In genomic region chr19:6460099-6460884, GRCh38 we compare ENCODE assay signal across 8 cellular contexts. TPM values are rescaled to one million over a fixed set of nuclear protein-coding genes. Genes with fewer than 3 reads are reported as not detected.
DNase-seq lines count a peak whose midpoint lies in the region; ATAC-seq, FAIRE-seq and TF ChIP-seq lines count a peak whose summit lies in the region.

No MANE protein-coding gene starts in this region.

- intact Hi-C loops in left ventricle myocardium superior (cut with micrococcal nuclease), result no loop called here
- intact Hi-C loops in prostate gland (cut with DNase I), result no loop called here

- peak; percentile 96 for DNase-seq in NCI-H1436 (lab: John Stamatoyannopoulos, UW)
- DNase-seq in T follicular helper cell (ENCODE audit: low read depth), result peak; percentile 95
- peak; percentile 93 for DNase-seq in amniotic stem cell (lab: John Stamatoyannopoulos, UW)
- peak; percentile 98 for DNase-seq in left ventricle myocardium superior
- DNase-seq in prostate gland (ENCODE audit: low spot score), result peak; percentile 97
- DNase-seq in urothelium cell line (ENCODE audit: low spot score), result peak; percentile 94

- TF ChIP-seq POLR2A in prostate gland (IDR thresholded peaks at IDR 0.05), result peak; percentile 38

- under 1% methylated on average over 57 of the region's 57 CpGs for WGBS in prostate gland

- ATAC-seq in HG02798 (IDR thresholded peaks at IDR 0.05; ENCODE audit: poor library complexity, unreplicated experiment), result peak; percentile 83
- peak; percentile 94 for ATAC-seq in left ventricle myocardium superior

- H3K4me3 ChIP-seq in GM12875 (ENCODE audit: low read depth, low read length) (peak overlapping the region; percentile 92), prostate gland (peak overlapping the region; percentile 74 to 79)

- H3K9me3 ChIP-seq in prostate gland, result no peaks in the 10 kb centered on the region

- peak overlapping the region; percentile 79 to 90 for H3K27ac ChIP-seq in prostate gland

- no peak for FAIRE-seq in urothelium cell line (lab: Jason Lieb, UNC)

- no peaks in the 10 kb centered on the region for H3K27me3 ChIP-seq in prostate gland (replicated peaks; ENCODE audit: insufficient read depth)

- no peaks in the 10 kb centered on the region for H3K36me3 ChIP-seq in prostate gland

- no peaks in the 10 kb centered on the region for H3K4me1 ChIP-seq in prostate gland (replicated peaks)

- TF ChIP-seq CTCF in GM12875 (IDR thresholded peaks at IDR 0.05; ENCODE audit: borderline replicate concordance, insufficient read depth, low read depth, low read length) (peak; percentile 85), prostate gland (IDR thresholded peaks at IDR 0.05) (peak in 3 of 4 experiments; percentile 44 to 70 (median 62))

RNA-seq across cellular contexts. Expression of gene SLC25A23, which starts 0.7 kb away (rescaled TPM):
- total RNA-seq in left ventricle myocardium superior (110 TPM), prostate gland (10 to 100 TPM; 66.2 to 91.3 TPM)

RNA-seq across cellular contexts. Expression of gene CRB3, which starts 3.8 kb away (rescaled TPM):
- total RNA-seq in left ventricle myocardium superior (not detected), prostate gland (10 to 100 TPM; 23.1 to 39.3 TPM)

RNA-seq across cellular contexts. Expression of gene DENND1C, which starts 21.3 kb away (rescaled TPM):
- total RNA-seq in left ventricle myocardium superior, result 0.87 TPM
- total RNA-seq in prostate gland, result 1 to 10 TPM in 1 of 2 donors, under 1 TPM in 1; 0.91 to 1.4 TPM

RNA-seq across cellular contexts. Expression of gene SLC25A41, which starts 26.7 kb away (rescaled TPM):
- total RNA-seq in left ventricle myocardium superior (0.25 TPM), prostate gland (under 1 TPM; 0.18 to 0.57 TPM)

RNA-seq across cellular contexts. Expression of gene KHSRP, which starts 35.7 kb away (rescaled TPM):
- total RNA-seq in left ventricle myocardium superior (103 TPM), prostate gland (100 to 1,000 TPM; 146 to 277 TPM)

Comparison
In these comparisons a context has a peak if more than half of its experiments do, and no peak if none do; other contexts are left out.
1. Peak in every context shown above with its lines: DNase-seq, ATAC-seq, H3K4me3 ChIP-seq and H3K27ac ChIP-seq.
2. RNA of gene CRB3, which starts 3.8 kb away (total RNA-seq): 23.1 to 39.3 TPM in prostate gland; not detected in left ventricle myocardium superior (single experiment); every median in the first group is over 10 times any median in the second.